10 cellular contexts compared by ENCODE assay signal in genomic region chr7:24898691-24899090, GRCh38.
DNase-seq lines count a peak whose midpoint lies in the region; FAIRE-seq and TF ChIP-seq lines count a peak whose summit lies in the region.
"Had no signal": no experiment of that assay in that cellular context is flagged by ENCODE, and none has a peak within 500 bp of the region (broad histone marks: within the 10 kb centered on the region; RNA-seq: fewer than 3 reads in every experiment).

No MANE protein-coding gene starts in this region.

- no peak overlapping the region for H3K4ac ChIP-seq in mesenchymal stem cell (ENCODE audit: low read depth in 1 of 2, low read length in 2 of 2)

- POLR2A ChIA-PET in SK-N-SH (lab: Yijun Ruan, JAX), result no interaction called here
- POLR2A ChIA-PET in HEK293T (lab: Yijun Ruan, JAX), result no interaction called here

- H3K9ac ChIP-seq in SK-N-SH (no peak overlapping the region), mesenchymal stem cell (ENCODE audit: low read length) (no peak overlapping the region)

- H3K9me3 ChIP-seq in SK-N-SH (no peaks in the 10 kb centered on the region), mesenchymal stem cell (ENCODE audit: control insufficient read depth, low read length) (no peaks in the 10 kb centered on the region)
- H3K9me3 ChIP-seq: Peyer's patch had no signal

- no peak overlapping the region for H4K91ac ChIP-seq in mesenchymal stem cell (ENCODE audit: low read length)

- H3K14ac ChIP-seq in mesenchymal stem cell (ENCODE audit: low read length in 2 of 2), result no peak overlapping the region

- TF ChIP-seq RAD21 in SK-N-SH (IDR thresholded peaks at IDR 0.05; ENCODE audit: low read length), result no peak

- H3K4me3 Mint-ChIP-seq in HFFc6 (peak overlapping the region; percentile 18), type B pancreatic cell (no peak overlapping the region)

- H2BK12ac ChIP-seq in mesenchymal stem cell (ENCODE audit: low read length in 2 of 2), result no peak overlapping the region

- H3K36me3 ChIP-seq in SK-N-SH (replicated peaks in 1 of 2; ENCODE audit: control insufficient read depth in 1 of 2, insufficient read depth in 2 of 2, low read length in 1 of 2) (no peaks in the 10 kb centered on the region), mesenchymal stem cell (ENCODE audit: control insufficient read depth in 1 of 2, insufficient read depth in 2 of 2, low read depth in 1 of 2, low read length in 2 of 2) (no peaks in the 10 kb centered on the region)
- H3K36me3 ChIP-seq: Peyer's patch had no signal

- H2BK15ac ChIP-seq in mesenchymal stem cell (ENCODE audit: low read depth, poor library complexity, severe bottlenecking), result no peak overlapping the region

- no peaks in the 10 kb centered on the region for H3K9me2 ChIP-seq in SK-N-SH

- H2BK120ac ChIP-seq in mesenchymal stem cell (ENCODE audit: low read depth, low read length), result no peak overlapping the region

- H3K4me1 ChIP-seq in SK-N-SH (ENCODE audit: control insufficient read depth in 1 of 2, insufficient read depth in 2 of 2, low read depth in 1 of 2, low read length in 1 of 2) (peaks cover 20 to 24% of the 10 kb centered on the region in 2 experiments), mesenchymal stem cell (ENCODE audit: control insufficient read depth, insufficient read depth, low read depth, low read length) (no peaks in the 10 kb centered on the region)
- H3K4me1 ChIP-seq: Peyer's patch had no signal

- H3K23ac ChIP-seq in mesenchymal stem cell (ENCODE audit: low read length in 2 of 2), result no peak overlapping the region

- H3K79me2 ChIP-seq in SK-N-SH (ENCODE audit: insufficient read depth), result peaks cover 91% of the 10 kb centered on the region

- peaks cover 15% of the 10 kb centered on the region for H3F3A ChIP-seq in SK-N-SH (replicated peaks; ENCODE audit: insufficient read depth)

- peak; percentile 77 for FAIRE-seq in GM18507 (lab: Jason Lieb, UNC)

- H3K9me3 Mint-ChIP-seq in HFFc6 (no peaks in the 10 kb centered on the region), type B pancreatic cell (no peaks in the 10 kb centered on the region)

- H3K27ac ChIP-seq in SK-N-SH (ENCODE audit: low read depth in 2 of 2, low read length in 1 of 2) (peak overlapping the region; percentile 48 to 57; a peak in 3 of 4 replicates), mesenchymal stem cell (ENCODE audit: low read length, poor library complexity, severe bottlenecking) (no peak overlapping the region)
- H3K27ac ChIP-seq: Peyer's patch had no signal

- H3K4me1 Mint-ChIP-seq in HFFc6 (ENCODE audit: low read depth), result peaks cover 74% of the 10 kb centered on the region
- no peaks in the 10 kb centered on the region for H3K4me1 Mint-ChIP-seq in type B pancreatic cell (ENCODE audit: unreplicated experiment)

- 60% methylated on average over 4 of the region's 4 CpGs for WGBS in SK-N-SH (ENCODE audit: low lambda C conversion rate)
- 86% methylated on average over 4 of the region's 4 CpGs for WGBS in mesenchymal stem cell

- CTCF ChIA-PET in SK-N-SH (lab: Yijun Ruan, JAX), result interaction anchor here (0.9 kb wide), 1 partner anchor 36 kb away, joined by 3 read pairs; no protein-coding TSS in a partner anchor
- CTCF ChIA-PET in HEK293T (lab: Yijun Ruan, JAX), result no interaction called here

- no peaks in the 10 kb centered on the region for H4K20me1 ChIP-seq in SK-N-SH (ENCODE audit: insufficient read depth)

- H2AFZ ChIP-seq in SK-N-SH (ENCODE audit: low read depth) (no peak overlapping the region), mesenchymal stem cell (ENCODE audit: low read depth, low read length) (no peak overlapping the region)

- DNase-seq in GM18507 (ENCODE audit: extremely low spot score, insufficient read length, low read depth) (no peak), HFFc6 (peak; percentile 53), SK-N-SH (no peak), mesenchymal stem cell (no peak), HEK293T (ENCODE audit: extremely low spot score) (no peak), LoVo (ENCODE audit: low spot score) (no peak), type B pancreatic cell (ENCODE audit: extremely low spot score, unreplicated experiment) (no peak), NCI-H1694 treated with DMSO at 0.1 percent for 48 hours (lab: John Stamatoyannopoulos, UW) (no peak)
- DNase-seq: activated gamma-delta T cell, Peyer's patch had no signal

- peak in 1 of 2 experiments; percentile 43; a peak in 1 of 4 replicates for TF ChIP-seq EP300 in SK-N-SH (IDR thresholded peaks at IDR 0.05; ENCODE audit: borderline replicate concordance in 1 of 2, low read depth in 1 of 2, low read length in 1 of 2)

- H4K8ac ChIP-seq in mesenchymal stem cell (ENCODE audit: low read length), result no peak overlapping the region

- H3K27me3 ChIP-seq in SK-N-SH (ENCODE audit: insufficient read depth) (no peaks in the 10 kb centered on the region), mesenchymal stem cell (ENCODE audit: control insufficient read depth in 1 of 2, insufficient read depth in 1 of 2, low read length in 2 of 2) (no peaks in the 10 kb centered on the region)
- H3K27me3 ChIP-seq: Peyer's patch had no signal

- peak overlapping the region; percentile 41 for H3K4me2 ChIP-seq in SK-N-SH
- H3K4me2 ChIP-seq in mesenchymal stem cell (ENCODE audit: low read length, poor library complexity, severe bottlenecking), result no peak overlapping the region

- peaks cover 6% of the 10 kb centered on the region; the same call in 1 of the 2 replicates for H3K27me3 Mint-ChIP-seq in HFFc6 (ENCODE audit: insufficient read depth)
- no peaks in the 10 kb centered on the region for H3K27me3 Mint-ChIP-seq in type B pancreatic cell

- H3K79me1 ChIP-seq in mesenchymal stem cell (replicated peaks; ENCODE audit: low read length, poor library complexity, severe bottlenecking), result peaks cover 46% of the 10 kb centered on the region

- H2AK5ac ChIP-seq in mesenchymal stem cell (ENCODE audit: low read length, severe bottlenecking), result peak overlapping the region; percentile 9

- H3K27ac Mint-ChIP-seq in HFFc6 (peak overlapping the region; percentile 70), type B pancreatic cell (no peak overlapping the region)

- TF ChIP-seq CTCF in HFFc6 (IDR thresholded peaks at IDR 0.05) (no peak), SK-N-SH (IDR thresholded peaks at IDR 0.05) (no peak), type B pancreatic cell (conservative IDR thresholded peaks at IDR 0.05) (no peak)

- H3K36me3 Mint-ChIP-seq in HFFc6 (ENCODE audit: low read depth), result peaks cover 4% of the 10 kb centered on the region; the same call in 1 of the 2 replicates
- no peaks in the 10 kb centered on the region for H3K36me3 Mint-ChIP-seq in type B pancreatic cell

- no peak overlapping the region for H2BK5ac ChIP-seq in mesenchymal stem cell (ENCODE audit: low read depth, low read length, poor library complexity, severe bottlenecking)

- no peak overlapping the region for H3K18ac ChIP-seq in mesenchymal stem cell (ENCODE audit: low read depth in 1 of 2, low read length in 2 of 2)

- H3K4me3 ChIP-seq in SK-N-SH (ENCODE audit: low read depth in 2 of 2, low read length in 1 of 2), result no peak overlapping the region
- H3K4me3 ChIP-seq in mesenchymal stem cell (ENCODE audit: insufficient read depth in 1 of 2, low read depth in 1 of 2, low read length in 2 of 2), result no peak overlapping the region
- H3K4me3 ChIP-seq: Peyer's patch had no signal

TF ChIP-seq in SK-N-SH, 30 proteins besides CTCF, POLR2A, EP300 and RAD21 (continues in another document):
- TF ChIP-seq RXRA (IDR thresholded peaks at IDR 0.05; ENCODE audit: borderline replicate concordance, low read depth) (peak; percentile 70; the same call in 1 of the 2 replicates), JUND (IDR thresholded peaks at IDR 0.05) (peak; percentile 66), USF2 (IDR thresholded peaks at IDR 0.05; ENCODE audit: borderline replicate concordance, low read depth, low read length) (no peak), POLR2AphosphoS5 (IDR thresholded peaks at IDR 0.05; ENCODE audit: low read depth, low read length) (no peak), TCF12 (IDR thresholded peaks at IDR 0.05) (peak; percentile 65), FOSL2 (IDR thresholded peaks at IDR 0.05; ENCODE audit: borderline replicate concordance, low read depth) (peak; percentile 74)

TF ChIP-seq in HEK293T, 16 proteins besides CTCF, POLR2A, EP300 and RAD21:
- TF ChIP-seq FOXA1 (IDR thresholded peaks at IDR 0.05) (no peak), LEF1 (IDR thresholded peaks at IDR 0.05; ENCODE audit: borderline replicate concordance) (no peak), FOXM1 (IDR thresholded peaks at IDR 0.05; ENCODE audit: borderline replicate concordance) (no peak), PKNOX1 (IDR thresholded peaks at IDR 0.05) (no peak), FOXK2 (IDR thresholded peaks at IDR 0.05) (no peak), SUZ12 (IDR thresholded peaks at IDR 0.05) (no peak), CTBP1 (IDR thresholded peaks at IDR 0.05; ENCODE audit: borderline replicate concordance) (no peak), HDGF (IDR thresholded peaks at IDR 0.05; ENCODE audit: borderline replicate concordance) (no peak), BHLHE40 (IDR thresholded peaks at IDR 0.05; ENCODE audit: borderline replicate concordance) (no peak), L3MBTL2 (conservative IDR thresholded peaks at IDR 0.05) (no peak), SP1 (IDR thresholded peaks at IDR 0.05) (no peak), NFRKB (IDR thresholded peaks at IDR 0.05) (no peak), TARDBP (IDR thresholded peaks at IDR 0.05) (no peak)
